Comparison of ENCODE assay signal across 9 cellular contexts in genomic region chr6:25993038-25993684, GRCh38. TPM values are rescaled to one million over a fixed set of nuclear protein-coding genes. Genes with fewer than 3 reads are reported as not detected.
DNase-seq lines count a peak whose midpoint lies in the region; ATAC-seq, FAIRE-seq and TF ChIP-seq lines count a peak whose summit lies in the region.
"Had no signal": no experiment of that assay in that cellular context is flagged by ENCODE, and none has a peak within 500 bp of the region (broad histone marks: within the 10 kb centered on the region; RNA-seq: fewer than 3 reads in every experiment).

No MANE protein-coding gene starts in this region.

- FAIRE-seq in urothelium cell line (lab: Jason Lieb, UNC): no peak
- FAIRE-seq: islet of Langerhans had no signal

- no peaks in the 10 kb centered on the region for H3K9me3 ChIP-seq in cardiac muscle cell (ENCODE audit: low read depth)
- no peaks in the 10 kb centered on the region for H3K9me3 ChIP-seq in sigmoid colon

- H3K27me3 ChIP-seq in cardiac muscle cell (no peaks in the 10 kb centered on the region), sigmoid colon (no peaks in the 10 kb centered on the region)

- TF ChIP-seq POLR2A in sigmoid colon (IDR thresholded peaks at IDR 0.05): no peak

- DNase-seq in cardiac muscle cell (ENCODE audit: low read depth in 1 of 2, low spot score in 1 of 2) (no peak), cardiac septum (ENCODE audit: low spot score) (no peak), fibroblast of the aortic adventitia (ENCODE audit: low read depth) (no peak), sigmoid colon (no peak), KBM-7 (no peak), urothelium cell line (ENCODE audit: low spot score) (no peak)
- DNase-seq in effector CD8-positive, alpha-beta T cell (lab: John Stamatoyannopoulos, UW): no peak

- H3K36me3 ChIP-seq in cardiac muscle cell (no peaks in the 10 kb centered on the region), sigmoid colon (peaks cover 0 to 7% (median 4%) of the 10 kb centered on the region in 4 donors)

- in situ Hi-C loops in KBM-7 (cut with MboI; ENCODE audit: low pct_unique_long_range_greater_than_20kb, low sequenced_read_pairs): no loop called here

- no peak for TF ChIP-seq EP300 in sigmoid colon (IDR thresholded peaks at IDR 0.05)

- intact Hi-C loops in cardiac septum (cut with DNase I): loop anchor here (2.0 to 5.0 kb wide), 2 partner anchors 30 to 206 kb away; partner anchors contain the start of gene TRIM38
- intact Hi-C loops in sigmoid colon (cut with DNase I): loop anchor here (2.0 to 10.0 kb wide), 2 partner anchors 30 to 268 kb away; partner anchors contain the start of gene TRIM38

- peak; percentile 35 for ATAC-seq in SK-N-SH treated with all-trans-retinoic acid at 6 μM for 48 hours

- TF ChIP-seq CTCF in cardiac muscle cell (IDR thresholded peaks at IDR 0.05; ENCODE audit: low read depth, low read length) (no peak), fibroblast of the aortic adventitia (IDR thresholded peaks at IDR 0.05; ENCODE audit: insufficient read depth, low read length) (no peak), sigmoid colon (IDR thresholded peaks at IDR 0.05) (no peak)

- H3K27ac ChIP-seq in cardiac muscle cell: peak overlapping the region; percentile 57
- peak overlapping the region; percentile 87 to 91 (median 90) for H3K27ac ChIP-seq in sigmoid colon

- H3K4me1 ChIP-seq in cardiac muscle cell (ENCODE audit: low read depth) (no peaks in the 10 kb centered on the region), sigmoid colon (peaks cover 0 to 15% (median 12%) of the 10 kb centered on the region in 4 donors)

- 17 to 32% methylated on average over 15 of the region's 15 CpGs for WGBS in sigmoid colon, 2 donors

- H3K4me3 ChIP-seq in cardiac muscle cell (peak overlapping the region; percentile 44), fibroblast of the aortic adventitia (ENCODE audit: low read depth, low read length) (peak overlapping the region; percentile 75), sigmoid colon (peak overlapping the region; percentile 46 to 62 (median 60))

TF ChIP-seq in SK-N-SH treated with all-trans-retinoic acid at 6 μM for 48 hours, 23 proteins besides CTCF, POLR2A, EP300 and RAD21:
- TF ChIP-seq TOX (CRISPR knock-in tag; IDR thresholded peaks at IDR 0.05; ENCODE audit: borderline replicate concordance): no peak
- no peak for TF ChIP-seq CREB5 (CRISPR knock-in tag; IDR thresholded peaks at IDR 0.05; ENCODE audit: low read depth)
- no peak for TF ChIP-seq ZFP3 (CRISPR knock-in tag; IDR thresholded peaks at IDR 0.05)
- no peak for TF ChIP-seq OSR1 (CRISPR knock-in tag; IDR thresholded peaks at IDR 0.05)
- no peak for TF ChIP-seq POU6F1 (CRISPR knock-in tag; IDR thresholded peaks at IDR 0.05; ENCODE audit: borderline replicate concordance, low read depth)
- TF ChIP-seq CSRNP3 (CRISPR knock-in tag; IDR thresholded peaks at IDR 0.05): no peak
- no peak for TF ChIP-seq ARNTL (CRISPR knock-in tag; IDR thresholded peaks at IDR 0.05; ENCODE audit: borderline replicate concordance, low read depth)
- no peak for TF ChIP-seq ISL1 (CRISPR knock-in tag; IDR thresholded peaks at IDR 0.05)
- no peak for TF ChIP-seq BACH2 (CRISPR knock-in tag; IDR thresholded peaks at IDR 0.05; ENCODE audit: borderline replicate concordance)
- TF ChIP-seq ZNF8 (CRISPR knock-in tag; IDR thresholded peaks at IDR 0.05): no peak
- no peak for TF ChIP-seq GLIS3 (CRISPR knock-in tag; IDR thresholded peaks at IDR 0.05)
- TF ChIP-seq ZNF565 (CRISPR knock-in tag; conservative IDR thresholded peaks at IDR 0.05; ENCODE audit: low read depth): no peak
- no peak for TF ChIP-seq CSDC2 (CRISPR knock-in tag; IDR thresholded peaks at IDR 0.05)
- no peak for TF ChIP-seq ZC3H10 (CRISPR knock-in tag; IDR thresholded peaks at IDR 0.05)
- no peak for TF ChIP-seq SNAI2 (CRISPR knock-in tag; IDR thresholded peaks at IDR 0.05)
TF ChIP-seq in SK-N-SH treated with all-trans-retinoic acid at 6 μM for 48 hours: peak in this region for 0.

RNA-seq across cellular contexts. Expression of gene TRIM38, which starts 30.6 kb away (rescaled TPM):
- total RNA-seq in cardiac muscle cell (0.11 and 0.12 TPM in 2 replicates), cardiac septum (2.5 TPM), fibroblast of the aortic adventitia (ENCODE audit: low replicate concordance) (12.0 and 35.3 TPM in 2 replicates), sigmoid colon (10 to 100 TPM in 1 of 4 donors, 1 to 10 TPM in 3; 7.5 to 13.3 (median 8.2) TPM)
- polyA plus RNA-seq in cardiac muscle cell (0.05 and 0.20 TPM in 2 replicates), sigmoid colon (10 to 100 TPM in 1 of 3 donors, 1 to 10 TPM in 2; 4.2 to 10.2 (median 5.1) TPM)
